1 cellular context compared by ENCODE assay signal in the genomic region with DNA sequence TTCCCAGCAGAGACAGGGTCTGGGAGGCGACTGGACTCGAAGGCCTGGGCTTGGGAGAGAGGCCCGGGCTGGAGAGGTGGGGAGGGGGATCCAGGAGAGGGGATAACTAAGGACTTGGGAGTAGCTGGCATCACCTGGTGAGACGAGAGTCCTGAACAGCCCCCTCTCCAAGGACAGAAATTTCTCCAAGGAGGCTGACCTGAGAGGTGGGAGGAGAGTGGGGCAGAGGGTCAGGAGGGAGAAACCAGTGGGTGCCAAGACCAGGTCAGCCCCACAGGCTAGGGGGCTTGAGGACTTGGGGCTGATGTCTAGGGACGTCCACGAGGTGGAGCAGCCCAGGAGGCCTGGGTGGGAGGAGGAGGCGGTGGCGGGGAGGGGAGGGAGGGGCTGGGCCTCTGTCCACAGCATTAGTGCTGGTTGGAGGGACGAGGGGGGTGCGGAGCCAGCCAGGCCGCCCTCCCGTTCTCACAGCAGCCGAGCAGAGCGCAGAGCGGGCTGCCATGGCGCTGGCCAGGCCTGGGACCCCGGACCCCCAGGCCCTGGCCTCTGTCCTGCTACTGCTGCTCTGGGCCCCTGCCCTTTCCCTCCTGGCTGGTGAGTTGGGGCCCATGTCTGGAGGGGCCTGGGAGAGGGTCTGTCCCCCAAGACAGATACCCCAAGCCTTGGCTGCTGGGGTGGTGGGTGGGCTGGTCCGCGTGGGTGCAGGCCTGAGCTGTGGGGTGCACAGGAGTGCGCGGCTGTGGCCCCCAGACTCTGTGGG.
TF ChIP-seq lines count a peak whose summit lies in the region.

A gene (plus strand): TSS at position 437 of the 760 bp plus-strand sequence. CDS start 64 bp downstream, at position 501.

TF ChIP-seq in WTC11, 78 proteins besides CTCF, POLR2A, EP300 and RAD21 (continued from another document):
- TF ChIP-seq, protein P1, sequence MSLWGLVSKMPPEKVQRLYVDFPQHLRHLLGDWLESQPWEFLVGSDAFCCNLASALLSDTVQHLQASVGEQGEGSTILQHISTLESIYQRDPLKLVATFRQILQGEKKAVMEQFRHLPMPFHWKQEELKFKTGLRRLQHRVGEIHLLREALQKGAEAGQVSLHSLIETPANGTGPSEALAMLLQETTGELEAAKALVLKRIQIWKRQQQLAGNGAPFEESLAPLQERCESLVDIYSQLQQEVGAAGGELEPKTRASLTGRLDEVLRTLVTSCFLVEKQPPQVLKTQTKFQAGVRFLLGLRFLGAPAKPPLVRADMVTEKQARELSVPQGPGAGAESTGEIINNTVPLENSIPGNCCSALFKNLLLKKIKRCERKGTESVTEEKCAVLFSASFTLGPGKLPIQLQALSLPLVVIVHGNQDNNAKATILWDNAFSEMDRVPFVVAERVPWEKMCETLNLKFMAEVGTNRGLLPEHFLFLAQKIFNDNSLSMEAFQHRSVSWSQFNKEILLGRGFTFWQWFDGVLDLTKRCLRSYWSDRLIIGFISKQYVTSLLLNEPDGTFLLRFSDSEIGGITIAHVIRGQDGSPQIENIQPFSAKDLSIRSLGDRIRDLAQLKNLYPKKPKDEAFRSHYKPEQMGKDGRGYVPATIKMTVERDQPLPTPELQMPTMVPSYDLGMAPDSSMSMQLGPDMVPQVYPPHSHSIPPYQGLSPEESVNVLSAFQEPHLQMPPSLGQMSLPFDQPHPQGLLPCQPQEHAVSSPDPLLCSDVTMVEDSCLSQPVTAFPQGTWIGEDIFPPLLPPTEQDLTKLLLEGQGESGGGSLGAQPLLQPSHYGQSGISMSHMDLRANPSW (CRISPR knock-in tag; conservative IDR thresholded peaks at IDR 0.05; ENCODE audit: low read depth), result no peak
- TF ChIP-seq TP53 (CRISPR knock-in tag; IDR thresholded peaks at IDR 0.05), result no peak
